Comparison of ENCODE assay signal across 8 cellular contexts in genomic region chr6:111721677-111722219, GRCh38.
DNase-seq lines count a peak whose midpoint lies in the region; ATAC-seq and TF ChIP-seq lines count a peak whose summit lies in the region.

No MANE protein-coding gene starts in this region.

- CTCF ChIA-PET in activated CD8-positive, alpha-beta memory T cell treated with anti-CD3 and anti-CD28 coated beads, Interleukin-2, amount 10 ng/mL, durations not matched to agents 7 days and 5 days (lab: Charles Lee), result interaction anchor here (0.6 to 2.0 kb wide), 13 partner anchors 11 to 318 kb away, joined by 3 to 14 read pairs (median 3); no protein-coding TSS in a partner anchor

- H3K27me3 ChIP-seq in foreskin keratinocyte, result no peaks in the 10 kb centered on the region

- ATAC-seq in activated CD8-positive, alpha-beta memory T cell treated with anti-CD3 and anti-CD28 coated beads, Interleukin-2, amount 10 ng/mL, durations not matched to agents 7 days and 5 days, result no peak
- ATAC-seq in foreskin keratinocyte, result peak; percentile 42

- H3K27ac Mint-ChIP-seq in activated CD8-positive, alpha-beta memory T cell treated with anti-CD3 and anti-CD28 coated beads, Interleukin-2, amount 10 ng/mL, durations not matched to agents 7 days and 5 days, result peak overlapping the region; percentile 62

- peak; percentile 75 for TF ChIP-seq CTCF in foreskin keratinocyte (conservative IDR thresholded peaks at IDR 0.05)

- no peak overlapping the region for H3K4me3 Mint-ChIP-seq in activated CD8-positive, alpha-beta memory T cell treated with anti-CD3 and anti-CD28 coated beads, Interleukin-2, amount 10 ng/mL, durations not matched to agents 7 days and 5 days

- H3K27ac ChIP-seq in foreskin keratinocyte, result no peak overlapping the region

- no peaks in the 10 kb centered on the region for H3K4me1 ChIP-seq in foreskin keratinocyte

- H3K27me3 Mint-ChIP-seq in activated CD8-positive, alpha-beta memory T cell treated with anti-CD3 and anti-CD28 coated beads, Interleukin-2, amount 10 ng/mL, durations not matched to agents 7 days and 5 days, result no peaks in the 10 kb centered on the region

- no peaks in the 10 kb centered on the region for H3K9me3 Mint-ChIP-seq in activated CD8-positive, alpha-beta memory T cell treated with anti-CD3 and anti-CD28 coated beads, Interleukin-2, amount 10 ng/mL, durations not matched to agents 7 days and 5 days (ENCODE audit: low read depth)

- peaks cover 70% of the 10 kb centered on the region for H3K4me1 Mint-ChIP-seq in activated CD8-positive, alpha-beta memory T cell treated with anti-CD3 and anti-CD28 coated beads, Interleukin-2, amount 10 ng/mL, durations not matched to agents 7 days and 5 days

- H3K4me3 ChIP-seq in Jurkat, Clone E6-1 (ENCODE audit: low read length), result no peak overlapping the region

- DNase-seq in CMK (ENCODE audit: low read depth), result peak; percentile 27
- peak; percentile 56 for DNase-seq in Jurkat, Clone E6-1 (ENCODE audit: low read depth, low spot score)
- peak; percentile 68 for DNase-seq in activated CD8-positive, alpha-beta memory T cell treated with anti-CD3 and anti-CD28 coated beads, Interleukin-2, amount 10 ng/mL, durations not matched to agents 7 days and 5 days
- DNase-seq in foreskin keratinocyte, result peak in 1 of 2 donors; percentile 28
- DNase-seq in stimulated activated CD4-positive, alpha-beta T cell treated with anti-CD3 and anti-CD28 coated beads, Interleukin-12 subunit alpha, Interleukin-12 subunit beta, amount 100 ng/mL, for 48 hours (ENCODE audit: low read depth in 2 of 3, low spot score in 1 of 3), result peak; percentile 14 to 46 (median 41)
- DNase-seq in anterior cingulate cortex (lab: John Stamatoyannopoulos, UW), result no peak
- DNase-seq in NK-92 treated with Interleukin-12 subunit alpha and Interleukin-12 subunit beta, amount 100 ng/mL, for 24 hours (lab: John Stamatoyannopoulos, UW), result no peak
- DNase-seq in NCI-H2227 (lab: John Stamatoyannopoulos, UW; ENCODE audit: unreplicated experiment), result no peak

- H3K36me3 Mint-ChIP-seq in activated CD8-positive, alpha-beta memory T cell treated with anti-CD3 and anti-CD28 coated beads, Interleukin-2, amount 10 ng/mL, durations not matched to agents 7 days and 5 days, result peaks cover 55% of the 10 kb centered on the region

Comparison
In these comparisons a context has a peak if more than half of its experiments do, and no peak if none do; other contexts are left out.
1. DNase-seq: peak in CMK (single experiment), Jurkat, Clone E6-1 (single experiment), activated CD8-positive, alpha-beta memory T cell treated with anti-CD3 and anti-CD28 coated beads, Interleukin-2, amount 10 ng/mL, durations not matched to agents 7 days and 5 days (single experiment) and stimulated activated CD4-positive, alpha-beta T cell treated with anti-CD3 and anti-CD28 coated beads, Interleukin-12 subunit alpha, Interleukin-12 subunit beta, amount 100 ng/mL, for 48 hours (3 of 3); none in anterior cingulate cortex (0 of 58), NK-92 treated with Interleukin-12 subunit alpha and Interleukin-12 subunit beta, amount 100 ng/mL, for 24 hours (single experiment) and NCI-H2227 (single experiment).